8 cellular contexts compared by ENCODE assay signal in genomic region chr16:56193951-56194726, GRCh38. TPM values are rescaled to one million over a fixed set of nuclear protein-coding genes. Genes with fewer than 3 reads are reported as not detected.
DNase-seq lines count a peak whose midpoint lies in the region; ATAC-seq lines count a peak whose summit lies in the region.

No MANE protein-coding gene starts in this region.

- CTCF ChIA-PET in activated CD4-positive, alpha-beta memory T cell treated with anti-CD3 and anti-CD28 coated beads for 36 hours (lab: Charles Lee): interaction anchor here (2.0 kb wide), 1 partner anchor 10 kb away, joined by 8 read pairs; no protein-coding TSS in a partner anchor

- H3K4me3 Mint-ChIP-seq in activated CD4-positive, alpha-beta memory T cell treated with anti-CD3 and anti-CD28 coated beads for 36 hours: peak overlapping the region; percentile 41

- no peak for ATAC-seq in HG03469 (IDR thresholded peaks at IDR 0.05; ENCODE audit: unreplicated experiment)

- POLR2A ChIA-PET in activated CD4-positive, alpha-beta memory T cell treated with anti-CD3 and anti-CD28 coated beads for 36 hours (lab: Charles Lee): interaction anchor here (0.6 kb wide), 1 partner anchor 26 kb away, joined by 3 read pairs; no protein-coding TSS in a partner anchor

- no peaks in the 10 kb centered on the region for H3K36me3 Mint-ChIP-seq in activated CD4-positive, alpha-beta memory T cell treated with anti-CD3 and anti-CD28 coated beads for 36 hours

- peaks cover 52% of the 10 kb centered on the region for H3K27me3 Mint-ChIP-seq in activated CD4-positive, alpha-beta memory T cell treated with anti-CD3 and anti-CD28 coated beads for 36 hours

- H3K9me3 Mint-ChIP-seq in activated CD4-positive, alpha-beta memory T cell treated with anti-CD3 and anti-CD28 coated beads for 36 hours: no peaks in the 10 kb centered on the region

- intact Hi-C loops in activated CD4-positive, alpha-beta memory T cell treated with anti-CD3 and anti-CD28 coated beads for 36 hours (cut with micrococcal nuclease): loop anchor here (5.0 to 10.0 kb wide), 2 partner anchors 331 to 722 kb away; partner anchors contain the start of gene BBS2

- DNase-seq in DMS53 (lab: John Stamatoyannopoulos, UW) (peak; percentile 85), NCI-H1930 (lab: John Stamatoyannopoulos, UW) (peak; percentile 74 to 81), dedifferentiated amniotic fluid mesenchymal stem cell (ENCODE audit: extremely low spot score) (peak; percentile 57), kidney glomerular epithelial cell (lab: John Stamatoyannopoulos, UW) (peak; percentile 61), SKM-1 treated with dmso at 0.1 percent for 144 hours (lab: John Stamatoyannopoulos, UW; ENCODE audit: unreplicated experiment) (no peak)
- peak; percentile 86 for DNase-seq in activated CD4-positive, alpha-beta memory T cell treated with anti-CD3 and anti-CD28 coated beads for 36 hours
- peak; percentile 70 for DNase-seq in stimulated activated CD4-positive, alpha-beta T cell treated with anti-CD3 and anti-CD28 coated beads, Interleukin-12 subunit alpha, Interleukin-12 subunit beta, amount 100 ng/mL, for 4 hours

- H3K4me1 Mint-ChIP-seq in activated CD4-positive, alpha-beta memory T cell treated with anti-CD3 and anti-CD28 coated beads for 36 hours (ENCODE audit: low read depth): peaks cover 28% of the 10 kb centered on the region

- H3K27ac Mint-ChIP-seq in activated CD4-positive, alpha-beta memory T cell treated with anti-CD3 and anti-CD28 coated beads for 36 hours: no peak overlapping the region

RNA-seq across cellular contexts. Expression of gene GNAO1, which starts 2.9 kb away (rescaled TPM):
- total RNA-seq in activated CD4-positive, alpha-beta memory T cell treated with anti-CD3 and anti-CD28 coated beads for 36 hours: 1 to 10 TPM; 1.3 to 1.4 TPM
